In genomic region chr1:67582625-67583461, GRCh38 we compare ENCODE assay signal across 15 cellular contexts.
DNase-seq lines count a peak whose midpoint lies in the region; ATAC-seq and TF ChIP-seq lines count a peak whose summit lies in the region.
"Had no signal": no experiment of that assay in that cellular context is flagged by ENCODE, and none has a peak within 500 bp of the region (broad histone marks: within the 10 kb centered on the region; RNA-seq: fewer than 3 reads in every experiment).

No MANE protein-coding gene starts in this region.

- H4K20me1 ChIP-seq in osteoblast (ENCODE audit: insufficient read depth, low read length), result no peaks in the 10 kb centered on the region

- no peak for TF ChIP-seq CTCF in osteoblast (IDR thresholded peaks at IDR 0.05; ENCODE audit: extremely low read depth, low read depth, low read length)
- no peak for TF ChIP-seq CTCF in uterus (IDR thresholded peaks at IDR 0.05)

- TF ChIP-seq POLR2A in uterus (IDR thresholded peaks at IDR 0.05), result no peak

- H3K4me2 ChIP-seq in osteoblast (ENCODE audit: insufficient read depth, low read length), result peak overlapping the region; percentile 56

- H3K4me3 ChIP-seq in SJCRH30, result no peak overlapping the region
- H3K4me3 ChIP-seq in osteoblast (ENCODE audit: insufficient read depth, low read length), result no peak overlapping the region
- H3K4me3 ChIP-seq in uterus, result no peak overlapping the region
- H3K4me3 ChIP-seq: SK-N-MC had no signal

- DNase-seq in SJCRH30, result peak; percentile 21 to 62
- DNase-seq in Right ventricle myocardium superior, result no peak
- peak; percentile 46 for DNase-seq in osteoblast (ENCODE audit: insufficient read length, low spot score, missing footprints)
- no peak for DNase-seq in uterus
- DNase-seq in stimulated activated naive CD4-positive, alpha-beta T cell (lab: John Stamatoyannopoulos, UW), result no peak
- DNase-seq: Calu3; effector memory CD8-positive, alpha-beta T cell; mesenchymal stem cell; NCI-H1417 treated with DMSO at 0.1 percent for 48 hours; NCI-H2171; stimulated activated CD4-positive, alpha-beta T cell treated with anti-CD3 and anti-CD28 coated beads, Interleukin-15, amount 100 ng/mL, for 24 hours; stimulated activated naive CD4-positive, alpha-beta T cell treated with Interleukin-2 at 50 U/mL for 16 hours had no signal

- H3K27me3 ChIP-seq in SJCRH30, result no peaks in the 10 kb centered on the region
- no peaks in the 10 kb centered on the region for H3K27me3 ChIP-seq in osteoblast (ENCODE audit: insufficient read depth, low read length)
- H3K27me3 ChIP-seq in uterus, result no peaks in the 10 kb centered on the region

- intact Hi-C loops in Right ventricle myocardium superior (cut with DNase I), result no loop called here
- intact Hi-C loops in uterus (cut with DNase I; ENCODE audit: low total_unique reads), result no loop called here

- H3K4me1 ChIP-seq in SJCRH30, result peaks cover 18% of the 10 kb centered on the region
- peaks cover 35% of the 10 kb centered on the region for H3K4me1 ChIP-seq in osteoblast (ENCODE audit: insufficient read depth, low read length)
- peaks cover 0 to 7% of the 10 kb centered on the region in 2 donors for H3K4me1 ChIP-seq in uterus

- H3K27ac ChIP-seq in SJCRH30, result peak overlapping the region; percentile 12; the same call in 1 of the 2 replicates
- H3K27ac ChIP-seq in osteoblast (ENCODE audit: low read depth, low read length), result peak overlapping the region; percentile 83
- H3K27ac ChIP-seq in uterus, result peak overlapping the region; percentile 23 to 38
- H3K27ac ChIP-seq: SK-N-MC had no signal

- ATAC-seq in Right ventricle myocardium superior (ENCODE audit: poor library complexity) (peak; percentile 29), GM21423 (IDR thresholded peaks at IDR 0.05; ENCODE audit: unreplicated experiment) (no peak), GM21526 (IDR thresholded peaks at IDR 0.05; ENCODE audit: low FRiP score, unreplicated experiment) (no peak)
- ATAC-seq: effector memory CD8-positive, alpha-beta T cell had no signal

- H2AFZ ChIP-seq in osteoblast (ENCODE audit: low read length), result peak overlapping the region; percentile 44

- H3K79me2 ChIP-seq in osteoblast (ENCODE audit: insufficient read depth, low read length), result no peaks in the 10 kb centered on the region

- H3K9me3 ChIP-seq in SJCRH30 (replicated peaks) (no peaks in the 10 kb centered on the region), osteoblast (ENCODE audit: low read depth, low read length) (no peaks in the 10 kb centered on the region), uterus (no peaks in the 10 kb centered on the region)

- H3K36me3 ChIP-seq in SJCRH30 (no peaks in the 10 kb centered on the region), osteoblast (ENCODE audit: insufficient read depth, low read length) (no peaks in the 10 kb centered on the region), uterus (no peaks in the 10 kb centered on the region)

Comparison
In these comparisons a context has a peak if more than half of its experiments do, and no peak if none do; other contexts are left out.
1. DNase-seq: peak in SJCRH30 (2 of 2) and osteoblast (single experiment); none in Right ventricle myocardium superior (single experiment), uterus (0 of 2) and stimulated activated naive CD4-positive, alpha-beta T cell (0 of 6).
2. H3K27ac ChIP-seq: peak in every context shown above with its lines; median percentile 83 in osteoblast; 30 in uterus; 12 in SJCRH30.